In the genomic region with DNA sequence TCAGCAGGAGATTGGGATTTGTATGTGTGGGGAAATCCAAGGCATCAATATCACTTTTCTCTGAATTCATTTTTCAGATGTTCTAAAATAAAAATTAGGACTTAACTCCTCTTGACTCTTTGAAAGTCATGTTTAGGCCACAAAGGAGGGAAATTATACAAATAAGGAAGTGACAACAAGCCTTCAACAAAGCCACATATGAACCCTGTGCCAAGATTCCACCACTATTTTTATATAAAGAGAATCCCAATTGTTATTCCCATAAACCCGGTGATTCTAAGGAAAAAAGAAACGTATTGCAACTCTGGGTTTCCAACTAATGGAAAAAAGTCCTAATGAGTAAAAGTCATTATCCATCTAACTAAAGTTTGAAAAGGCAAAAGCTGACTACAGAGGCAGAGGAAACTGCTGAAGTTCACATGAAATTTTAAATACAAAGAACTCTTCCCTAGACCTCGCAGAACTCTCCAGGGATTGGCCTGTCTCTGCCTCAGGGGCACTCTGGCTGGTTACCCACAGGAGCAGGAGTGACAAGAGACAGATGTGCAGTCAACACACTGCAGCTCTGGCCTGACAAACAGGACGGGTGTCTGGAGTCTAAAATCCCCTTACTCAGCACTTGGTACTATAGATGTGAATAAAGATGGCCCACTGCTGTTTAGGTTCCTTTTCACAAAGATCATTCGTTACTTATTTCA, we compare ENCODE assay signal across 10 cellular contexts. TPM values are rescaled to one million over a fixed set of nuclear protein-coding genes. Genes with fewer than 3 reads are reported as not detected.
DNase-seq lines count a peak whose midpoint lies in the region; ATAC-seq, FAIRE-seq and TF ChIP-seq lines count a peak whose summit lies in the region.
"Had no signal": no experiment of that assay in that cellular context is flagged by ENCODE, and none has a peak within 500 bp of the region (broad histone marks: within the 10 kb centered on the region; RNA-seq: fewer than 3 reads in every experiment).

No MANE protein-coding gene starts in this region.

- 63 to 87% (median 85%) methylated on average over 5 of the region's 5 CpGs for WGBS in small intestine, 3 donors

- no peak for DNase-seq in fibroblast of lung (ENCODE audit: low read depth in 2 of 2)
- DNase-seq in small intestine: no peak
- DNase-seq in epidermal melanocyte (ENCODE audit: insufficient read length, low spot score): no peak
- DNase-seq in UCSD-AML1 (lab: John Stamatoyannopoulos, UW; ENCODE audit: unreplicated experiment): no peak
- no peak for DNase-seq in NCI-H1436 treated with DMSO at 0.1 percent for 48 hours (lab: John Stamatoyannopoulos, UW)
- DNase-seq: effector CD8-positive, alpha-beta T cell; GOT3 had no signal

- no peaks in the 10 kb centered on the region for H3K9me3 ChIP-seq in HEK293 (ENCODE audit: control insufficient read depth, insufficient read depth, low read depth, low read length)
- H3K9me3 ChIP-seq in fibroblast of lung (ENCODE audit: control insufficient read depth, insufficient read depth, low read depth, low read length): no peaks in the 10 kb centered on the region
- H3K9me3 ChIP-seq in small intestine (ENCODE audit: control insufficient read depth, low read depth): no peaks in the 10 kb centered on the region

- H2AFZ ChIP-seq in fibroblast of lung (ENCODE audit: low read length): no peak overlapping the region

- peaks cover 5 to 46% of the 10 kb centered on the region in 2 experiments; a peak in 2 of 3 replicates for H3K36me3 ChIP-seq in HEK293 (ENCODE audit: control insufficient read depth in 2 of 2, insufficient read depth in 1 of 2, low read length in 2 of 2)
- H3K36me3 ChIP-seq in fibroblast of lung (ENCODE audit: control insufficient read depth, insufficient read depth, low read length): peaks cover 6% of the 10 kb centered on the region
- peaks cover 2 to 13% of the 10 kb centered on the region in 2 donors for H3K36me3 ChIP-seq in small intestine (ENCODE audit: control insufficient read depth in 2 of 2, insufficient read depth in 2 of 2, low read length in 2 of 2)

- H3K27me3 ChIP-seq in fibroblast of lung (ENCODE audit: control insufficient read depth, insufficient read depth, low read length): no peaks in the 10 kb centered on the region
- H3K27me3 ChIP-seq in small intestine (ENCODE audit: control insufficient read depth in 2 of 2, insufficient read depth in 2 of 2, low read length in 2 of 2): no peaks in the 10 kb centered on the region

- peaks cover 6% of the 10 kb centered on the region for H3K4me1 ChIP-seq in HEK293 (ENCODE audit: control insufficient read depth, insufficient read depth, low read length)
- H3K4me1 ChIP-seq in fibroblast of lung (ENCODE audit: control insufficient read depth, extremely low read depth, insufficient read depth, low read length): peaks cover 2% of the 10 kb centered on the region
- H3K4me1 ChIP-seq in small intestine (ENCODE audit: control insufficient read depth in 2 of 2, insufficient read depth in 1 of 2, low read depth in 1 of 2, low read length in 1 of 2): peaks cover 0 to 5% of the 10 kb centered on the region in 2 donors

- peak; percentile 30; the same call in 1 of the 3 replicates for ATAC-seq in SK-N-SH treated with all-trans-retinoic acid at 6 μM for 48 hours

- H3K9ac ChIP-seq in fibroblast of lung (ENCODE audit: insufficient read depth, low read length): no peak overlapping the region

- H4K20me1 ChIP-seq in fibroblast of lung (ENCODE audit: control insufficient read depth, extremely low read depth, insufficient read depth, low read length): peaks cover 3% of the 10 kb centered on the region

- TF ChIP-seq CTCF in HEK293 (tag by site-specific recombination; IDR thresholded peaks at IDR 0.05) (no peak), fibroblast of lung (conservative IDR thresholded peaks at IDR 0.05 in 1 of 2, IDR thresholded peaks at IDR 0.05 in 1 of 2; ENCODE audit: low read depth in 1 of 2, low read length in 2 of 2) (no peak)

- no peak for FAIRE-seq in small intestine (lab: Jason Lieb, UNC)
- FAIRE-seq: HTR-8/SVneo had no signal

- CTCF ChIA-PET in HEK293 (lab: Yijun Ruan, JAX): interaction anchor here (0.6 to 1.7 kb wide), 2 partner anchors 11 to 35 kb away, joined by 3 read pairs; no protein-coding TSS in a partner anchor

- no peak overlapping the region for H3K27ac ChIP-seq in HEK293 (ENCODE audit: extremely low read depth, low read depth, low read length)
- H3K27ac ChIP-seq in fibroblast of lung (ENCODE audit: insufficient read depth, low read length): no peak overlapping the region
- H3K27ac ChIP-seq in small intestine (ENCODE audit: low read depth in 1 of 2, low read length in 1 of 2): peak overlapping the region; percentile 63 to 89

- POLR2A ChIA-PET in HEK293 (lab: Yijun Ruan, JAX): interaction anchor here (1.2 kb wide), 1 partner anchor 10 kb away, joined by 3 read pairs; no protein-coding TSS in a partner anchor

- H3K4me3 ChIP-seq in HEK293 (ENCODE audit: low read depth, low read length) (no peak overlapping the region), fibroblast of lung (replicated peaks in 1 of 4; ENCODE audit: control extremely low read depth in 1 of 4, insufficient read depth in 1 of 4, low read depth in 3 of 4, low read length in 4 of 4) (no peak overlapping the region), small intestine (ENCODE audit: low read depth in 1 of 2, low read length in 2 of 2) (no peak overlapping the region)

- peaks cover 5% of the 10 kb centered on the region for H3K79me2 ChIP-seq in fibroblast of lung (ENCODE audit: control insufficient read depth, insufficient read depth, low read length)

- H3K4me2 ChIP-seq in fibroblast of lung (ENCODE audit: extremely low read depth, insufficient read depth, low read length): peak overlapping the region; percentile 51

TF ChIP-seq in HEK293, 187 proteins besides CTCF, POLR2A, EP300 and RAD21:
- TF ChIP-seq, protein P1, sequence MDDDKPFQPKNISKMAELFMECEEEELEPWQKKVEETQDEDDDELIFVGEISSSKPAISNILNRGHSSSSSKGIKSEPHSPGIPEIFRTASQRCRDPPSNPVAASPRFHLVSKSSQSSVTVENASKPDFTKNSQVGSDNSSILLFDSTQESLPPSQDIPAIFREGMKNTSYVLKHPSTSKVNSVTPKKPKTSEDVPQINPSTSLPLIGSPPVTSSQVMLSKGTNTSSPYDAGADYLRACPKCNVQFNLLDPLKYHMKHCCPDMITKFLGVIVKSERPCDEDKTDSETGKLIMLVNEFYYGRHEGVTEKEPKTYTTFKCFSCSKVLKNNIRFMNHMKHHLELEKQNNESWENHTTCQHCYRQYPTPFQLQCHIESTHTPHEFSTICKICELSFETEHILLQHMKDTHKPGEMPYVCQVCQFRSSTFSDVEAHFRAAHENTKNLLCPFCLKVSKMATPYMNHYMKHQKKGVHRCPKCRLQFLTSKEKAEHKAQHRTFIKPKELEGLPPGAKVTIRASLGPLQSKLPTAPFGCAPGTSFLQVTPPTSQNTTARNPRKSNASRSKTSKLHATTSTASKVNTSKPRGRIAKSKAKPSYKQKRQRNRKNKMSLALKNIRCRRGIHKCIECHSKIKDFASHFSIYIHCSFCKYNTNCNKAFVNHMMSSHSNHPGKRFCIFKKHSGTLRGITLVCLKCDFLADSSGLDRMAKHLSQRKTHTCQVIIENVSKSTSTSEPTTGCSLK (tag by site-specific recombination; IDR thresholded peaks at IDR 0.05): no peak
- TF ChIP-seq ZNF391 (tag by site-specific recombination; IDR thresholded peaks at IDR 0.05; ENCODE audit: borderline replicate concordance, low read depth) (no peak), PRDM1 (tag by site-specific recombination; IDR thresholded peaks at IDR 0.05) (0 out of 2 replicates have a peak, but pooled peaks have one; percentile 2)
TF ChIP-seq in HEK293: peak in this region for 1.

TF ChIP-seq in SK-N-SH treated with all-trans-retinoic acid at 6 μM for 48 hours, 23 proteins besides CTCF, POLR2A, EP300 and RAD21 (continues in another document):
- TF ChIP-seq, protein P2, sequence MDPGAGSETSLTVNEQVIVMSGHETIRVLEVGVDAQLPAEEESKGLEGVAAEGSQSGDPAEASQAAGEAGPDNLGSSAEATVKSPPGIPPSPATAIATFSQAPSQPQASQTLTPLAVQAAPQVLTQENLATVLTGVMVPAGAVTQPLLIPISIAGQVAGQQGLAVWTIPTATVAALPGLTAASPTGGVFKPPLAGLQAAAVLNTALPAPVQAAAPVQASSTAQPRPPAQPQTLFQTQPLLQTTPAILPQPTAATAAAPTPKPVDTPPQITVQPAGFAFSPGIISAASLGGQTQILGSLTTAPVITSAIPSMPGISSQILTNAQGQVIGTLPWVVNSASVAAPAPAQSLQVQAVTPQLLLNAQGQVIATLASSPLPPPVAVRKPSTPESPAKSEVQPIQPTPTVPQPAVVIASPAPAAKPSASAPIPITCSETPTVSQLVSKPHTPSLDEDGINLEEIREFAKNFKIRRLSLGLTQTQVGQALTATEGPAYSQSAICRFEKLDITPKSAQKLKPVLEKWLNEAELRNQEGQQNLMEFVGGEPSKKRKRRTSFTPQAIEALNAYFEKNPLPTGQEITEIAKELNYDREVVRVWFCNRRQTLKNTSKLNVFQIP (CRISPR knock-in tag; IDR thresholded peaks at IDR 0.05; ENCODE audit: borderline replicate concordance, low read depth): no peak
- TF ChIP-seq, protein P3, sequence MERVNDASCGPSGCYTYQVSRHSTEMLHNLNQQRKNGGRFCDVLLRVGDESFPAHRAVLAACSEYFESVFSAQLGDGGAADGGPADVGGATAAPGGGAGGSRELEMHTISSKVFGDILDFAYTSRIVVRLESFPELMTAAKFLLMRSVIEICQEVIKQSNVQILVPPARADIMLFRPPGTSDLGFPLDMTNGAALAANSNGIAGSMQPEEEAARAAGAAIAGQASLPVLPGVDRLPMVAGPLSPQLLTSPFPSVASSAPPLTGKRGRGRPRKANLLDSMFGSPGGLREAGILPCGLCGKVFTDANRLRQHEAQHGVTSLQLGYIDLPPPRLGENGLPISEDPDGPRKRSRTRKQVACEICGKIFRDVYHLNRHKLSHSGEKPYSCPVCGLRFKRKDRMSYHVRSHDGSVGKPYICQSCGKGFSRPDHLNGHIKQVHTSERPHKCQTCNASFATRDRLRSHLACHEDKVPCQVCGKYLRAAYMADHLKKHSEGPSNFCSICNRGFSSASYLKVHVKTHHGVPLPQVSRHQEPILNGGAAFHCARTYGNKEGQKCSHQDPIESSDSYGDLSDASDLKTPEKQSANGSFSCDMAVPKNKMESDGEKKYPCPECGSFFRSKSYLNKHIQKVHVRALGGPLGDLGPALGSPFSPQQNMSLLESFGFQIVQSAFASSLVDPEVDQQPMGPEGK (CRISPR knock-in tag; IDR thresholded peaks at IDR 0.05; ENCODE audit: borderline replicate concordance): no peak
- TF ChIP-seq OSR1 (CRISPR knock-in tag; IDR thresholded peaks at IDR 0.05) (no peak), ZNF565 (CRISPR knock-in tag; conservative IDR thresholded peaks at IDR 0.05; ENCODE audit: low read depth) (no peak)

RNA-seq across cellular contexts. Expression of a gene that starts 11.5 kb away (rescaled TPM):
- total RNA-seq in fibroblast of lung: 129 and 204 TPM in 2 replicates
- 36.0 and 41.0 TPM in 2 replicates for polyA plus RNA-seq in fibroblast of lung
- polyA plus RNA-seq in fibroblast of lung (2012): 23.7 and 27.4 TPM in 2 replicates
- 86.0 and 195 TPM in 2 replicates for polyA minus RNA-seq in fibroblast of lung (ENCODE audit: low replicate concordance)
- polyA plus RNA-seq in small intestine: 10 to 100 TPM in 2 of 3 donors, 1 to 10 TPM in 1; 8.7 to 24.9 (median 17.0) TPM

Comparison
In these comparisons a context has a peak if more than half of its experiments do, and no peak if none do; other contexts are left out.
1. H3K27ac ChIP-seq: peak in small intestine (2 of 2); none in HEK293 (single experiment) and fibroblast of lung (single experiment).